Comparison of ENCODE assay signal across 12 cellular contexts in genomic region chr10:124678566-124679240, GRCh38.
DNase-seq lines count a peak whose midpoint lies in the region; ATAC-seq lines count a peak whose summit lies in the region.
"Had no signal": no experiment of that assay in that cellular context is flagged by ENCODE, and none has a peak within 500 bp of the region (broad histone marks: within the 10 kb centered on the region; RNA-seq: fewer than 3 reads in every experiment).

No MANE protein-coding gene starts in this region.

- H3K4me3 ChIP-seq in skin epidermis (no peak overlapping the region), mesendoderm (ENCODE audit: low read length) (no peak overlapping the region)
- H3K4me3 ChIP-seq: GM23338 had no signal

- peak; percentile 68 for DNase-seq in activated CD4-positive, alpha-beta T cell treated with anti-CD3 and anti-CD28 coated beads, Interleukin-2, amount 10 ng/mL, durations not matched to agents 7 days and 5 days
- no peak for DNase-seq in mucosa of gallbladder (ENCODE audit: low spot score)
- DNase-seq in mesendoderm, result no peak
- DNase-seq in NCI-H510A treated with DMSO at 0.1 percent for 48 hours (lab: John Stamatoyannopoulos, UW), result no peak
- DNase-seq: DMS79 treated with DMSO at 0.1 percent for 48 hours, endodermal cell, NCI-H1417 had no signal

- H2AK5ac ChIP-seq in mesendoderm (ENCODE audit: low read length), result no peak overlapping the region

- ATAC-seq in HG03280 (IDR thresholded peaks at IDR 0.05; ENCODE audit: unreplicated experiment), result no peak
- ATAC-seq: GM23338 had no signal

- no peak overlapping the region for H4K5ac ChIP-seq in mesendoderm (ENCODE audit: low read length)

- H3K27me3 Mint-ChIP-seq in IgD-negative memory B cell, result no peaks in the 10 kb centered on the region
- no peaks in the 10 kb centered on the region for H3K27me3 Mint-ChIP-seq in activated CD4-positive, alpha-beta T cell treated with anti-CD3 and anti-CD28 coated beads, Interleukin-2, amount 10 ng/mL, durations not matched to agents 7 days and 5 days
- no peaks in the 10 kb centered on the region for H3K27me3 Mint-ChIP-seq in dendritic cell treated with granulocyte-macrophage colony-stimulating factor and Interleukin-4, amounts not matched to agents 40 ng/mL and 50 ng/mL, for 4 days

- no peak overlapping the region for H3K4me2 ChIP-seq in mesendoderm (ENCODE audit: low read length)
- H3K4me2 ChIP-seq: GM23338 had no signal

- H2BK5ac ChIP-seq in mesendoderm (ENCODE audit: low read length), result no peak overlapping the region

- intact Hi-C loops in dendritic cell treated with granulocyte-macrophage colony-stimulating factor and Interleukin-4, amounts not matched to agents 40 ng/mL and 50 ng/mL, for 4 days (cut with micrococcal nuclease), result no loop called here

- H2BK120ac ChIP-seq in mesendoderm (ENCODE audit: low read depth, low read length), result no peak overlapping the region

- WGBS in mesendoderm (ENCODE audit: extremely low coverage, insufficient coverage, low lambda C conversion rate), result no CpG with 5 or more reads among the region's 12 CpGs

- H3K4me1 ChIP-seq in mesendoderm (ENCODE audit: control insufficient read depth, low read depth, low read length), result no peaks in the 10 kb centered on the region

- peaks cover 7% of the 10 kb centered on the region for H3K36me3 Mint-ChIP-seq in IgD-negative memory B cell
- H3K36me3 Mint-ChIP-seq in activated CD4-positive, alpha-beta T cell treated with anti-CD3 and anti-CD28 coated beads, Interleukin-2, amount 10 ng/mL, durations not matched to agents 7 days and 5 days (ENCODE audit: low read depth), result peaks cover 63% of the 10 kb centered on the region
- peaks cover 70% of the 10 kb centered on the region for H3K36me3 Mint-ChIP-seq in dendritic cell treated with granulocyte-macrophage colony-stimulating factor and Interleukin-4, amounts not matched to agents 40 ng/mL and 50 ng/mL, for 4 days (ENCODE audit: low read depth)

- no peak overlapping the region for H2BK15ac ChIP-seq in mesendoderm (replicated peaks; ENCODE audit: low read depth)

- peaks cover 29 to 49% (median 32%) of the 10 kb centered on the region in 3 donors for H3K4me1 Mint-ChIP-seq in IgD-negative memory B cell
- peaks cover 65% of the 10 kb centered on the region for H3K4me1 Mint-ChIP-seq in activated CD4-positive, alpha-beta T cell treated with anti-CD3 and anti-CD28 coated beads, Interleukin-2, amount 10 ng/mL, durations not matched to agents 7 days and 5 days
- H3K4me1 Mint-ChIP-seq in dendritic cell treated with granulocyte-macrophage colony-stimulating factor and Interleukin-4, amounts not matched to agents 40 ng/mL and 50 ng/mL, for 4 days (ENCODE audit: low read depth), result peaks cover 75% of the 10 kb centered on the region

- no peaks in the 10 kb centered on the region for H3K27me3 ChIP-seq in mesendoderm (ENCODE audit: insufficient read depth, low read length, poor library complexity)

- no peak overlapping the region for H3K9ac ChIP-seq in mesendoderm (ENCODE audit: low read length)

- no peak overlapping the region for H3K4ac ChIP-seq in mesendoderm (ENCODE audit: low read depth, low read length)

- H4K8ac ChIP-seq in mesendoderm (ENCODE audit: low read depth, low read length), result no peak overlapping the region

- H3K23ac ChIP-seq in mesendoderm (ENCODE audit: low read length), result no peak overlapping the region

- H3K36me3 ChIP-seq in mesendoderm (ENCODE audit: control insufficient read depth, insufficient read depth, low read length), result no peaks in the 10 kb centered on the region

- H3K79me1 ChIP-seq in mesendoderm (ENCODE audit: low read length), result peaks cover 10% of the 10 kb centered on the region

- peak overlapping the region in 2 of 4 donors; percentile 37 to 78 for H3K4me3 Mint-ChIP-seq in IgD-negative memory B cell
- H3K4me3 Mint-ChIP-seq in activated CD4-positive, alpha-beta T cell treated with anti-CD3 and anti-CD28 coated beads, Interleukin-2, amount 10 ng/mL, durations not matched to agents 7 days and 5 days, result peak overlapping the region; percentile 55
- no peak overlapping the region for H3K4me3 Mint-ChIP-seq in dendritic cell treated with granulocyte-macrophage colony-stimulating factor and Interleukin-4, amounts not matched to agents 40 ng/mL and 50 ng/mL, for 4 days
- H3K4me3 Mint-ChIP-seq: endodermal cell, GM23338 had no signal

- no peak overlapping the region for H3K56ac ChIP-seq in mesendoderm (ENCODE audit: low read length)

- no peak overlapping the region for H3K18ac ChIP-seq in mesendoderm (ENCODE audit: low read length)

- peak overlapping the region in 2 of 3 donors; percentile 9 to 89 for H3K27ac Mint-ChIP-seq in IgD-negative memory B cell
- peak overlapping the region; percentile 90 for H3K27ac Mint-ChIP-seq in activated CD4-positive, alpha-beta T cell treated with anti-CD3 and anti-CD28 coated beads, Interleukin-2, amount 10 ng/mL, durations not matched to agents 7 days and 5 days
- H3K27ac Mint-ChIP-seq in dendritic cell treated with granulocyte-macrophage colony-stimulating factor and Interleukin-4, amounts not matched to agents 40 ng/mL and 50 ng/mL, for 4 days, result peak overlapping the region; percentile 76
- H3K27ac Mint-ChIP-seq: GM23338 had no signal

- POLR2A ChIA-PET in activated CD4-positive, alpha-beta T cell treated with anti-CD3 and anti-CD28 coated beads, Interleukin-2, amount 10 ng/mL, durations not matched to agents 7 days and 5 days (lab: Charles Lee), result no interaction called here

- CTCF ChIA-PET in activated CD4-positive, alpha-beta T cell treated with anti-CD3 and anti-CD28 coated beads, Interleukin-2, amount 10 ng/mL, durations not matched to agents 7 days and 5 days (lab: Charles Lee), result interaction anchor here (0.6 to 2.4 kb wide), 7 partner anchors 10 to 149 kb away, joined by 3 to 14 read pairs (median 3); no protein-coding TSS in a partner anchor

- H3K27ac ChIP-seq in skin epidermis (peak overlapping the region in 19 of 21 experiments; percentile 37 to 85 (median 73)), mesendoderm (ENCODE audit: low read depth, low read length) (no peak overlapping the region)

- no peaks in the 10 kb centered on the region for H3K9me3 Mint-ChIP-seq in IgD-negative memory B cell
- no peaks in the 10 kb centered on the region for H3K9me3 Mint-ChIP-seq in activated CD4-positive, alpha-beta T cell treated with anti-CD3 and anti-CD28 coated beads, Interleukin-2, amount 10 ng/mL, durations not matched to agents 7 days and 5 days
- H3K9me3 Mint-ChIP-seq in dendritic cell treated with granulocyte-macrophage colony-stimulating factor and Interleukin-4, amounts not matched to agents 40 ng/mL and 50 ng/mL, for 4 days, result no peaks in the 10 kb centered on the region
- H3K9me3 Mint-ChIP-seq: endodermal cell, GM23338 had no signal

- peaks cover 2% of the 10 kb centered on the region for H3K79me2 ChIP-seq in mesendoderm (ENCODE audit: control insufficient read depth, insufficient read depth, low read length)
